ENCODE assay signal across 9 cellular contexts in the genomic region with DNA sequence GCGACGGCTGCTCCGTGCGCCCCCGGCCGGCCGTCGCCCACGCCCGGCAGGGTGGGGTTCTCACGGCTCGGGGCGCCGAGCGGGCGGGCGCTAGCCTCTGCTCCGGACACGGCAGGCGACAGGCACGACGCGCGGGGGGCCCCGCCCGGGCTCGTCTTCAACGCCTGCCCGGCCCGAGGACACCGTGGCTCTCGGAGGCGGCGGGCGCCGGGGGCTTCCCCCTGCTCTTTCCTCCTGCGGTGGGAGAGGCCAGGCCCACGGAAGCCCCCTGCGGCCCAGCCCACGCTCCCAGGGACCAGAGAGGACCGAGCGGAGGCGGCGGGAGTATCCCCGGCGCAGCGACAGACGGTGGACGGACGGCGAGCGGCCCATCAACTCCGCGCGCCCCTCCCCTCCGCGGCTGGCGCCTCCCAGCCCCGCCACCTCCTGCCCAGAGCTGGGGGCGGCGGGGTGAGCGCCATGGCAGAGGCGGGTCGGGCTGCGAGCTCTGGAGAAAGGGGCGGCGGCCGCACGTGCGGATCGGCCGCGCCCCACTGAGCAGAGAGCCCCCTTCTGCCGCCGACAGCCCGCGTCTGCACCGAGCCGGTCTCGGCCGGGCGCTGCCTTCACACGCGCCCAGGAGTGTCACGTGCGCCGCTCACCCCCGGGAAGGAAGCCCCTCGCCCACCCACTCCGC. TPM values are rescaled to one million over a fixed set of nuclear protein-coding genes. Genes with fewer than 3 reads are reported as not detected.
DNase-seq lines count a peak whose midpoint lies in the region; ATAC-seq and TF ChIP-seq lines count a peak whose summit lies in the region.
"Had no signal": no experiment of that assay in that cellular context is flagged by ENCODE, and none has a peak within 500 bp of the region (broad histone marks: within the 10 kb centered on the region; RNA-seq: fewer than 3 reads in every experiment).

A gene (minus strand): TSS at position 347 of the 676 bp plus-strand sequence. CDS start 386 bp downstream, outside the sequence.
A gene with protein sequence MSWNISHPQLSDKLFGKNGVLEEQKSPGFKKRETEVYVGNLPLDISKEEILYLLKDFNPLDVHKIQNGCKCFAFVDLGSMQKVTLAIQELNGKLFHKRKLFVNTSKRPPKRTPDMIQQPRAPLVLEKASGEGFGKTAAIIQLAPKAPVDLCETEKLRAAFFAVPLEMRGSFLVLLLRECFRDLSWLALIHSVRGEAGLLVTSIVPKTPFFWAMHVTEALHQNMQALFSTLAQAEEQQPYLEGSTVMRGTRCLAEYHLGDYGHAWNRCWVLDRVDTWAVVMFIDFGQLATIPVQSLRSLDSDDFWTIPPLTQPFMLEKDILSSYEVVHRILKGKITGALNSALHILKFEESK (plus strand): TSS at position 154 of the 676 bp plus-strand sequence. CDS start 4,685 bp downstream, outside the sequence.

- H3K36me3 ChIP-seq in SK-N-SH (replicated peaks in 1 of 2; ENCODE audit: control insufficient read depth in 1 of 2, insufficient read depth in 2 of 2, low read length in 1 of 2) = no peaks in the 10 kb centered on the region
- H3K36me3 ChIP-seq in mesenchymal stem cell (ENCODE audit: control insufficient read depth in 1 of 2, insufficient read depth in 2 of 2, low read depth in 1 of 2, low read length in 2 of 2) = no peaks in the 10 kb centered on the region
- no peaks in the 10 kb centered on the region for H3K36me3 ChIP-seq in tibial artery

- CTCF ChIA-PET in SK-N-SH (lab: Yijun Ruan, JAX) = interaction anchor here (0.6 to 2.8 kb wide), 2 partner anchors 13 to 23 kb away, joined by 3 to 17 read pairs; no protein-coding TSS in a partner anchor

- no peak within 1 kb of the TSS for H3K4ac ChIP-seq in mesenchymal stem cell (ENCODE audit: low read depth in 1 of 2, low read length in 2 of 2)

- H3K79me1 ChIP-seq in mesenchymal stem cell (replicated peaks; ENCODE audit: low read length, poor library complexity, severe bottlenecking) = no peaks in the 10 kb centered on the region

- ATAC-seq in SK-N-SH treated with all-trans-retinoic acid at 6 μM for 48 hours (no peak), HG03097 (IDR thresholded peaks at IDR 0.05; ENCODE audit: low FRiP score, unreplicated experiment) (no peak)

- H3K4me3 ChIP-seq in SK-N-SH (ENCODE audit: low read depth in 2 of 2, low read length in 1 of 2) (peak within 1 kb of the TSS in 1 of 2 experiments; percentile 14; a peak in 1 of 4 replicates), dorsolateral prefrontal cortex (peak within 1 kb of the TSS in 58 of 59 donors; percentile 10 to 64 (median 46)), mesenchymal stem cell (ENCODE audit: insufficient read depth in 1 of 2, low read depth in 1 of 2, low read length in 2 of 2) (peak within 1 kb of the TSS in 1 of 2 experiments; percentile 33), tibial artery (peak within 1 kb of the TSS; percentile 41 to 54)

- H3K18ac ChIP-seq in mesenchymal stem cell (ENCODE audit: low read depth in 1 of 2, low read length in 2 of 2) = peak within 1 kb of the TSS in 1 of 2 experiments; percentile 14

- H4K91ac ChIP-seq in mesenchymal stem cell (ENCODE audit: low read length) = no peak within 1 kb of the TSS

- POLR2A ChIA-PET in SK-N-SH (lab: Yijun Ruan, JAX) = no interaction called here

- H4K20me1 ChIP-seq in SK-N-SH (ENCODE audit: insufficient read depth) = no peaks in the 10 kb centered on the region

- TF ChIP-seq CTCF in SK-N-SH (IDR thresholded peaks at IDR 0.05) = no peak
- no peak for TF ChIP-seq CTCF in dorsolateral prefrontal cortex (IDR thresholded peaks at IDR 0.05 in 54 of 56, conservative IDR thresholded peaks at IDR 0.05 in 2 of 56; ENCODE audit: low read depth in 1 of 56, partially characterized antibody in 56 of 56)
- no peak for TF ChIP-seq CTCF in tibial artery (IDR thresholded peaks at IDR 0.05)

- no peak within 1 kb of the TSS for H2BK120ac ChIP-seq in mesenchymal stem cell (ENCODE audit: low read depth, low read length)

- no peak within 1 kb of the TSS for H3K4me2 ChIP-seq in SK-N-SH
- H3K4me2 ChIP-seq in mesenchymal stem cell (ENCODE audit: low read length, poor library complexity, severe bottlenecking) = peak within 1 kb of the TSS; percentile 31

- no peak for TF ChIP-seq RAD21 in SK-N-SH (IDR thresholded peaks at IDR 0.05; ENCODE audit: low read length)

- H3K27ac ChIP-seq in SK-N-SH (ENCODE audit: low read depth in 2 of 2, low read length in 1 of 2) (no peak within 1 kb of the TSS), dorsolateral prefrontal cortex (peak within 1 kb of the TSS in 17 of 59 donors; percentile 16 to 71 (median 36)), mesenchymal stem cell (ENCODE audit: low read length, poor library complexity, severe bottlenecking) (no peak within 1 kb of the TSS), tibial artery (peak within 1 kb of the TSS in 1 of 2 donors; percentile 35)

- H3K9me3 ChIP-seq in SK-N-SH (no peaks in the 10 kb centered on the region), mesenchymal stem cell (ENCODE audit: control insufficient read depth, low read length) (peaks cover 9% of the 10 kb centered on the region), tibial artery (peaks cover 0 to 7% (median 3%) of the 10 kb centered on the region in 3 donors)

- TF ChIP-seq EP300 in SK-N-SH (IDR thresholded peaks at IDR 0.05; ENCODE audit: borderline replicate concordance in 1 of 2, low read depth in 1 of 2, low read length in 1 of 2) = no peak

- no peaks in the 10 kb centered on the region for H3K79me2 ChIP-seq in SK-N-SH (ENCODE audit: insufficient read depth)

- H3K9ac ChIP-seq in SK-N-SH = no peak within 1 kb of the TSS
- peak within 1 kb of the TSS; percentile 26 for H3K9ac ChIP-seq in mesenchymal stem cell (ENCODE audit: low read length)

- no peak within 1 kb of the TSS for H2BK12ac ChIP-seq in mesenchymal stem cell (ENCODE audit: low read length in 2 of 2)

- H3K23ac ChIP-seq in mesenchymal stem cell (ENCODE audit: low read length in 2 of 2) = peak within 1 kb of the TSS in 1 of 2 experiments; percentile 66

- DNase-seq in SK-N-SH (peak; percentile 75), dorsolateral prefrontal cortex (no peak), mesenchymal stem cell (no peak), tibial artery (peak in 1 of 2 donors; percentile 36), ureter (ENCODE audit: low spot score) (no peak), T1000 (lab: John Stamatoyannopoulos, UW) (no peak)

- intact Hi-C loops in dorsolateral prefrontal cortex (cut with DNase I) (no loop called here), tibial artery (cut with DNase I; ENCODE audit: low total_unique reads) (no loop called here)

- WGBS in SK-N-SH (ENCODE audit: low lambda C conversion rate) = 45% methylated on average over 12 of the region's 90 CpGs
- 6% methylated on average over 44 of the region's 90 CpGs for WGBS in mesenchymal stem cell

- no peak within 1 kb of the TSS for H2BK5ac ChIP-seq in mesenchymal stem cell (ENCODE audit: low read depth, low read length, poor library complexity, severe bottlenecking)

- H3K9me2 ChIP-seq in SK-N-SH = no peaks in the 10 kb centered on the region

- H2AFZ ChIP-seq in SK-N-SH (ENCODE audit: low read depth) (no peak within 1 kb of the TSS), mesenchymal stem cell (ENCODE audit: low read depth, low read length) (no peak within 1 kb of the TSS)

- no peak within 1 kb of the TSS for H2AK5ac ChIP-seq in mesenchymal stem cell (ENCODE audit: low read length, severe bottlenecking)

- H4K8ac ChIP-seq in mesenchymal stem cell (ENCODE audit: low read length) = no peak within 1 kb of the TSS

- H3K27me3 ChIP-seq in SK-N-SH (ENCODE audit: insufficient read depth) (peaks cover 57% of the 10 kb centered on the region), dorsolateral prefrontal cortex (peaks cover 0 to 63% (median 38%) of the 10 kb centered on the region in 45 donors), mesenchymal stem cell (ENCODE audit: control insufficient read depth in 1 of 2, insufficient read depth in 1 of 2, low read length in 2 of 2) (peaks cover 65 to 78% of the 10 kb centered on the region in 2 experiments), tibial artery (peaks cover 0 to 66% of the 10 kb centered on the region in 2 donors)

- no peak within 1 kb of the TSS for H3K14ac ChIP-seq in mesenchymal stem cell (ENCODE audit: low read length in 2 of 2)

- no peaks in the 10 kb centered on the region for H3F3A ChIP-seq in SK-N-SH (replicated peaks; ENCODE audit: insufficient read depth)

- no peaks in the 10 kb centered on the region for H3K4me1 ChIP-seq in SK-N-SH (ENCODE audit: control insufficient read depth in 1 of 2, insufficient read depth in 2 of 2, low read depth in 1 of 2, low read length in 1 of 2)
- H3K4me1 ChIP-seq in mesenchymal stem cell (ENCODE audit: control insufficient read depth, insufficient read depth, low read depth, low read length) = peaks cover 7% of the 10 kb centered on the region
- peaks cover 0 to 17% (median 11%) of the 10 kb centered on the region in 4 donors for H3K4me1 ChIP-seq in tibial artery

- no peak within 1 kb of the TSS for H2BK15ac ChIP-seq in mesenchymal stem cell (ENCODE audit: low read depth, poor library complexity, severe bottlenecking)

TF ChIP-seq in SK-N-SH, 30 proteins besides CTCF, POLR2A, EP300 and RAD21 (continues in another document):
- TF ChIP-seq MEF2A (IDR thresholded peaks at IDR 0.05; ENCODE audit: borderline replicate concordance, low read depth) (no peak), NFIC (IDR thresholded peaks at IDR 0.05; ENCODE audit: borderline replicate concordance) (no peak), FOSL2 (IDR thresholded peaks at IDR 0.05; ENCODE audit: borderline replicate concordance, low read depth) (no peak), TAF1 (IDR thresholded peaks at IDR 0.05; ENCODE audit: borderline replicate concordance, low read depth, low read length) (no peak)

TF ChIP-seq in SK-N-SH treated with all-trans-retinoic acid at 6 μM for 48 hours, 23 proteins besides CTCF, POLR2A, EP300 and RAD21 (continues in another document):
- no peak for TF ChIP-seq CSDC2 (CRISPR knock-in tag; IDR thresholded peaks at IDR 0.05)

RNA-seq across cellular contexts. Expression of the first gene that starts in this region (rescaled TPM):
- not detected in 2 replicates for polyA plus RNA-seq in SK-N-SH (2012; rRNA removed)
- not detected in 2 replicates for polyA plus RNA-seq in SK-N-SH (2012; cell fraction: cytosol; rRNA removed)
- not detected in 2 replicates for polyA plus RNA-seq in SK-N-SH (2012; cell fraction: nucleus; rRNA removed)
- total RNA-seq in dorsolateral prefrontal cortex (10 to 100 TPM in 5 of 120 experiments, 1 to 10 TPM in 115; 1.9 to 12.6 (median 4.5) TPM), ureter (13.3 TPM)
- polyA plus RNA-seq in mesenchymal stem cell (2013, experiment 1 of 2) = 0.01 TPM
- polyA plus RNA-seq in mesenchymal stem cell (2013, experiment 2 of 2) = under 0.01 TPM

RNA-seq across cellular contexts. Expression of the second gene that starts in this region (rescaled TPM):
- polyA plus RNA-seq in SK-N-SH (2012; rRNA removed) = not detected in 2 replicates
- polyA plus RNA-seq in SK-N-SH (2012; cell fraction: cytosol; rRNA removed) = not detected in 2 replicates
- not detected in 2 replicates for polyA plus RNA-seq in SK-N-SH (2012; cell fraction: nucleus; rRNA removed)
- total RNA-seq in dorsolateral prefrontal cortex (1 to 10 TPM in 85 of 120 experiments, under 1 TPM in 35; 0.22 to 4.0 (median 1.4) TPM), ureter (3.3 TPM)
- not detected for polyA plus RNA-seq in mesenchymal stem cell (2013, experiment 1 of 2)
- not detected for polyA plus RNA-seq in mesenchymal stem cell (2013, experiment 2 of 2)
- total RNA-seq: kidney epithelial cell had no signal

Comparison
In these comparisons a context has a peak if more than half of its experiments do, and no peak if none do; other contexts are left out.
1. Peak in DNase-seq in SK-N-SH; RNA of the genes that start here not detected or under 1 TPM.